ENCODE assay signal across 29 cellular contexts in genomic region chr9:107123389-107123788, GRCh38.
"Had no signal": no experiment of that assay in that cellular context is flagged by ENCODE, and none has a peak within 500 bp of the region (broad histone marks: within the 10 kb centered on the region; RNA-seq: fewer than 3 reads in every experiment).

No MANE protein-coding gene starts in this region.

- ATAC-seq: naive thymus-derived CD4-positive, alpha-beta T cell; natural killer cell; right cardiac atrium; right lobe of liver; stimulated activated memory B cell treated with anti-CD40 and anti-IgM and Interleukin-4, amounts not matched to agents 10 μg/mL and 1 μg/mL and 100 μg/mL, for 72 hours; stimulated activated naive CD8-positive, alpha-beta T cell treated with anti-CD3 and anti-CD28 coated beads, Interleukin-15, amount 100 ng/mL, for 72 hours; stimulated activated naive CD8-positive, alpha-beta T cell treated with anti-CD3 and anti-CD28 coated beads, Interleukin-15, Interleukin-2, amounts not matched to agents 100 U/mL and 50 U/mL, for 24 hours; upper lobe of right lung had no signal

- H3K4me1 ChIP-seq: neural progenitor cell, parathyroid adenoma, sigmoid colon, spleen, suprapubic skin, testis, tibial artery, upper lobe of right lung, uterus had no signal

- H2AFZ ChIP-seq: parathyroid adenoma had no signal

- H3K27me3 ChIP-seq: neural progenitor cell, ovary, right lobe of liver, sigmoid colon, spleen, suprapubic skin, testis, transverse colon, upper lobe of right lung, uterus had no signal

- H3K9me3 ChIP-seq: ovary, right lobe of liver, sigmoid colon, spleen, suprapubic skin, testis, tibial artery, transverse colon, upper lobe of right lung, uterus had no signal

- DNase-seq: naive thymus-derived CD4-positive, alpha-beta T cell; natural killer cell; occipital lobe; ovary; posterior cingulate gyrus; right cardiac atrium; right lobe of liver; sigmoid colon; spleen; stimulated activated CD4-positive, alpha-beta T cell treated with anti-CD3 and anti-CD28 coated beads, Interleukin-12 subunit alpha, Interleukin-12 subunit beta, amount 100 ng/mL, for 4 hours; stimulated activated CD4-positive, alpha-beta T cell treated with anti-CD3 and anti-CD28 coated beads, Interleukin-1b, Interleukin-23, amount 100 ng/mL, for 48 hours; stimulated activated CD4-positive, alpha-beta T cell treated with anti-CD3 and anti-CD28 coated beads, Interleukin-4, amount 100 ng/mL, for 1 hour; stimulated activated CD4-positive, alpha-beta T cell treated with anti-CD3 and anti-CD28 coated beads, Interleukin-4, amount 100 ng/mL, for 4 hours; stimulated activated CD8-positive, alpha-beta memory T cell treated with anti-CD3 and anti-CD28 coated beads, Interleukin-4, amount 100 ng/mL, for 48 hours; stimulated activated naive CD4-positive, alpha-beta T cell; stimulated activated naive CD8-positive, alpha-beta T cell treated with anti-CD3 and anti-CD28 coated beads, Interleukin-15, amount 100 ng/mL, for 72 hours; stimulated activated naive CD8-positive, alpha-beta T cell treated with anti-CD3 and anti-CD28 coated beads, Interleukin-15, Interleukin-2, amounts not matched to agents 100 U/mL and 50 U/mL, for 24 hours; substantia nigra; testis; tibial artery; transverse colon; upper lobe of right lung; uterus had no signal

- H3K4me2 ChIP-seq: neural progenitor cell had no signal

- H3K4me3 ChIP-seq: neural progenitor cell, ovary, right lobe of liver, sigmoid colon, skin epidermis, smooth muscle cell, spleen, suprapubic skin, testis, tibial artery, transverse colon, upper lobe of right lung, uterus had no signal

- H3K79me2 ChIP-seq: parathyroid adenoma had no signal

- H3K36me3 ChIP-seq: neural progenitor cell, ovary, right lobe of liver, sigmoid colon, spleen, suprapubic skin, tibial artery, transverse colon, upper lobe of right lung, uterus had no signal

- H3K9ac ChIP-seq: neural progenitor cell, parathyroid adenoma had no signal

- H3K27ac ChIP-seq: neural progenitor cell, ovary, parathyroid adenoma, right lobe of liver, sigmoid colon, skin epidermis, spleen, suprapubic skin, testis, tibial artery, transverse colon, upper lobe of right lung, uterus had no signal
